ENCODE assay signal across 25 cellular contexts in the genomic region with DNA sequence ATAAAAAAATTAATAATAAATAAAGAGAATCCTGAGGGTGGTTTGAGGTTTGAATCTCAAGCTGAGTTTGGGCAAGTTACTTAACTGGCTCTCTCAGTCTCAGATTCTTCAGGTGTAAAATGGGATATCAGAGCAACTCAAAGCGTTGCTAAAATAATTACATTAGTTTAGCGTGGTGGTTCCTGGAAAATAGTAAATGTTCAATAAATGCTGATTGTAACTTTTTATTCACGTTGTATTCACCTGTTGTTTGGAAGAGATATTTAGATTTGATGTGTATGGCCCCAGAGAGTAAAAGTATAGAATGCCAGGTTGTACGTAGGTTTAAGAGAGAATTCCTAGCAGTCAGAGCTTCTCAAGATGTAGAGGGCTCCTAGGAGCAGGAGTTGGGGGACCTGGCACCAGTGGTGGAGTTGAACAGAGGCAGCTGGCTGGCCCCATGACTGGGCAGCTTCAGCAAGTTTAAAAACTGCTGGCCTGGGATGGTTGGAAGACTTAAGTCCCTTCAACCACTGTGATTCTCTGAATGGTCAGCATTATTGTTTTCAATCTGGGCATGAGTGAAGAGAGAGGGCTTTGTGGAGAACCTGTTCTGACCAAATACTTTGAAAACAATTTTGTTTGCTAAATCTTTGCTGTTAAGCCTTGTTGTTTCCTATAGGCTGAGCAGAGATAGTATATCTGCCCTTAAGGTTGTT. TPM values are rescaled to one million over a fixed set of nuclear protein-coding genes. Genes with fewer than 3 reads are reported as not detected.
"Had no signal": no experiment of that assay in that cellular context is flagged by ENCODE, and none has a peak within 500 bp of the region (broad histone marks: within the 10 kb centered on the region; RNA-seq: fewer than 3 reads in every experiment).

No MANE protein-coding gene starts in this region.

- H3K27ac Mint-ChIP-seq: activated naive CD4-positive, alpha-beta T cell treated with anti-CD3 and anti-CD28 coated beads, Interleukin-2, amount 10 ng/mL, durations not matched to agents 7 days and 5 days; nephron had no signal

- ATAC-seq: activated CD4-positive, CD25-positive, alpha-beta regulatory T cell treated with anti-CD3 and anti-CD28 coated beads, Interleukin-2, amount 50 U/mL, for 24 hours; body of pancreas; heart left ventricle; right cardiac atrium; upper lobe of right lung had no signal

- H3K4me1 ChIP-seq: body of pancreas, prostate gland, stomach, upper lobe of right lung had no signal

- DNase-seq: activated CD4-positive, alpha-beta T cell treated with anti-CD3 and anti-CD28 coated beads, Interleukin-2, amount 50 U/mL, for 4 hours; activated naive CD4-positive, alpha-beta T cell treated with anti-CD3 and anti-CD28 coated beads, Interleukin-2, amount 10 ng/mL, durations not matched to agents 7 days and 5 days; activated T-cell treated with anti-CD3 and anti-CD28 coated beads for 4 hours; amniotic stem cell; body of pancreas; central memory CD4-positive, alpha-beta T cell; effector CD8-positive, alpha-beta T cell; heart left ventricle; immature natural killer cell; occipital lobe; right cardiac atrium; small intestine; stimulated activated CD4-positive, alpha-beta T cell treated with anti-CD3 and anti-CD28 coated beads, Interleukin-4, amount 100 ng/mL, for 4 hours; stimulated activated CD8-positive, alpha-beta memory T cell treated with anti-CD3 and anti-CD28 coated beads, Interleukin-4, amount 100 ng/mL, for 48 hours; stomach; T-helper 9 cell; upper lobe of right lung had no signal

- H3K4me1 Mint-ChIP-seq: nephron had no signal

- FAIRE-seq: frontal cortex, small intestine had no signal

- H3K4me3 ChIP-seq: body of pancreas, coronary artery, heart left ventricle, prostate gland, stomach, thoracic aorta, upper lobe of right lung had no signal

- H3K27ac ChIP-seq: body of pancreas, coronary artery, epithelial cell of prostate, heart left ventricle, prostate gland, stomach, thoracic aorta, upper lobe of right lung had no signal

- H3K4me3 Mint-ChIP-seq: activated naive CD4-positive, alpha-beta T cell treated with anti-CD3 and anti-CD28 coated beads, Interleukin-2, amount 10 ng/mL, durations not matched to agents 7 days and 5 days; immature natural killer cell; nephron had no signal

- H3K9me3 ChIP-seq: body of pancreas, heart left ventricle, prostate gland, stomach, thoracic aorta, upper lobe of right lung had no signal

- H3K27me3 Mint-ChIP-seq: activated naive CD4-positive, alpha-beta T cell treated with anti-CD3 and anti-CD28 coated beads, Interleukin-2, amount 10 ng/mL, durations not matched to agents 7 days and 5 days had no signal

- H3K27me3 ChIP-seq: body of pancreas, heart left ventricle, stomach, upper lobe of right lung had no signal

- H3K9me3 Mint-ChIP-seq: activated naive CD4-positive, alpha-beta T cell treated with anti-CD3 and anti-CD28 coated beads, Interleukin-2, amount 10 ng/mL, durations not matched to agents 7 days and 5 days; immature natural killer cell; nephron had no signal

RNA-seq across cellular contexts. Expression of a gene that starts 26.9 kb away (rescaled TPM):
- total RNA-seq: fibroblast of lung, occipital lobe had no signal
- polyA plus RNA-seq: fibroblast of lung had no signal
